ENCODE assay signal across 9 cellular contexts in the genomic region with DNA sequence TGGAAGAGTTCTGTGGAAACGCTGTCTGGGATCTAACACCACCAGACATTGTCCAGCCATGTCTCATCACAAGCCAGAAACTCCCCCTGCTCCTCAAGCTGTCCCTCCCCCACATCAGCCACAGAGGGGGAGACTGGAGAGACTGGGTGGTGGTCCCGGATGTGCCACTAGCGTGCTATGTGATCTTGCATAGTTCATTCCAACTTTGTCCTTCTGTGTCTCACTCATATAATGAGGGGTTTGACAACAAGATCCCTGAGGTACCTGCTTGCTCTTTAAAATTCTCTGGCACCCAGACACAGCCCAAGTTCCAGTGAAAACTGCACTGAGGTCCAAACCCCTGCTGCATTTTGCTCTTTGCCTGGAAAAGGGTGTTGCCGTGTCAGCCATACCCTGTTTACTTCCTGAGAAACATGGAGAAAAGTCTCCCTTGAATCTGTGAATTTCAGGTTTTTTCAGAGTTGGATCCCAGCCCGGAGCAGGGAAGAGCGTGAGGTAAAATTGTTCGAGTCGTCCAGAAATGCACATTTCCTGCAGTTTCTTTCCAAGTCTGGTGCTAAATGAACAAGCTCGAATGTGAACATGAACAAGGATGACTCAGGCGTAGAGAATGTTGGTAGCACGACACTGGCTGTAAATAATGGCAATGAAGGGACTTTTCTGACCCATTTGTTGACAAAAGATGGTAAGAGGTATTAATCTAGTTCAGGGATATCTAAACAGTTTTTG.
A peak's percentile ranks its signal among the peaks of the same experiment; 100 is the strongest.
DNase-seq lines count a peak whose midpoint lies in the region; TF ChIP-seq lines count a peak whose summit lies in the region.
"Had no signal": no experiment of that assay in that cellular context is flagged by ENCODE, and none has a peak within 500 bp of the region (broad histone marks: within the 10 kb centered on the region; RNA-seq: fewer than 3 reads in every experiment).

No MANE protein-coding gene starts in this region.

- TF ChIP-seq CTCF in fibroblast of the aortic adventitia (IDR thresholded peaks at IDR 0.05; ENCODE audit: insufficient read depth, low read length): no peak

- peak; percentile 11 for DNase-seq in COLO829 (ENCODE audit: low spot score)
- peak; percentile 71 for DNase-seq in RPMI7951 (ENCODE audit: low read depth)
- peak; percentile 94 for DNase-seq in fibroblast of the aortic adventitia (ENCODE audit: low read depth)
- peak; percentile 29 for DNase-seq in pons (ENCODE audit: low spot score)
- DNase-seq in NCI-H524 treated with DMSO at 0.1 percent for 48 hours (lab: John Stamatoyannopoulos, UW): no peak
- DNase-seq in SIG-M5 treated with dmso at 0.1 percent for 504 hours (lab: John Stamatoyannopoulos, UW; ENCODE audit: unreplicated experiment): no peak
- DNase-seq in HPDE6-E6E7 (ENCODE audit: extremely low spot score): no peak
- DNase-seq in activated naive CD4-positive, alpha-beta T cell treated with anti-CD3 and anti-CD28 coated beads, Interleukin-2, amount 50 U/mL, for 16 hours: no peak
- DNase-seq: activated B cell treated with CpG ODN at 0.5 μM for 24 hours had no signal

- peak overlapping the region; percentile 3 for H3K4me3 ChIP-seq in fibroblast of the aortic adventitia (ENCODE audit: low read depth, low read length)

Comparison
In these comparisons a context has a peak if more than half of its experiments do, and no peak if none do; other contexts are left out.
1. DNase-seq: peak in COLO829 (single experiment), RPMI7951 (single experiment), fibroblast of the aortic adventitia (single experiment) and pons (single experiment); none in NCI-H524 treated with DMSO at 0.1 percent for 48 hours (single experiment), SIG-M5 treated with dmso at 0.1 percent for 504 hours (single experiment), HPDE6-E6E7 (single experiment) and activated naive CD4-positive, alpha-beta T cell treated with anti-CD3 and anti-CD28 coated beads, Interleukin-2, amount 50 U/mL, for 16 hours (single experiment).